10 cellular contexts compared by ENCODE assay signal in genomic region chr19:40843653-40844052, GRCh38. TPM values are rescaled to one million over a fixed set of nuclear protein-coding genes. Genes with fewer than 3 reads are reported as not detected.
A peak's percentile ranks its signal among the peaks of the same experiment; 100 is the strongest.
DNase-seq lines count a peak whose midpoint lies in the region; ATAC-seq and TF ChIP-seq lines count a peak whose summit lies in the region.
"Not testable (repeated sequence)": the region's sequence is repeated elsewhere in the genome, so short reads cannot be mapped to it uniquely, and the experiment has no call there.
"Had no signal": no experiment of that assay in that cellular context is flagged by ENCODE, and none has a peak within 500 bp of the region (broad histone marks: within the 10 kb centered on the region; RNA-seq: fewer than 3 reads in every experiment).

No MANE protein-coding gene starts in this region.

- TF ChIP-seq CTCF in GM12864 (IDR thresholded peaks at IDR 0.05; ENCODE audit: low read depth, low read length, missing control alignments); Peyer's patch (IDR thresholded peaks at IDR 0.05); esophagus muscularis mucosa (IDR thresholded peaks at IDR 0.05); mucosa of descending colon (IDR thresholded peaks at IDR 0.05): not testable (repeated sequence)

- not testable (repeated sequence) for H3K9me3 ChIP-seq in Peyer's patch; esophagus muscularis mucosa; mucosa of descending colon; subcutaneous abdominal adipose tissue (ENCODE audit: control insufficient read depth in 5 of 5, low read length in 5 of 5)

- H3K9ac ChIP-seq in subcutaneous abdominal adipose tissue (ENCODE audit: low read length in 5 of 5): not testable (repeated sequence)

- H3K36me3 ChIP-seq in Peyer's patch; esophagus muscularis mucosa; mucosa of descending colon (ENCODE audit: low read depth); subcutaneous abdominal adipose tissue (ENCODE audit: control insufficient read depth in 5 of 5, insufficient read depth in 5 of 5, low read length in 5 of 5): not testable (repeated sequence)

- not testable (repeated sequence) for TF ChIP-seq EP300 in esophagus muscularis mucosa (IDR thresholded peaks at IDR 0.05)

- not testable (repeated sequence) for TF ChIP-seq POLR2A in Peyer's patch (IDR thresholded peaks at IDR 0.05); esophagus muscularis mucosa (IDR thresholded peaks at IDR 0.05; ENCODE audit: low read depth)

- H3K4me3 ChIP-seq in GM12864 (ENCODE audit: low read depth, low read length): peak overlapping the region; percentile 19; the same call in 1 of the 2 replicates
- H3K4me3 ChIP-seq in Peyer's patch: peak overlapping the region in 3 of 4 donors; percentile 15 to 37 (median 31)
- peak overlapping the region in 3 of 4 donors; percentile 12 to 20 (median 20) for H3K4me3 ChIP-seq in esophagus muscularis mucosa
- not testable (repeated sequence) for H3K4me3 ChIP-seq in mucosa of descending colon
- H3K4me3 ChIP-seq in subcutaneous abdominal adipose tissue (ENCODE audit: low read depth in 1 of 5, low read length in 5 of 5): peak overlapping the region in 4 of 5 donors; percentile 17 to 53 (median 38)

- H3K27me3 ChIP-seq in Peyer's patch; subcutaneous abdominal adipose tissue (ENCODE audit: control insufficient read depth in 5 of 5, insufficient read depth in 4 of 5, low read length in 5 of 5): not testable (repeated sequence)
- peaks cover 0 to 52% (median 0%) of the 10 kb centered on the region in 4 donors for H3K27me3 ChIP-seq in esophagus muscularis mucosa

- DNase-seq in GM12864 (ENCODE audit: low read depth); esophagus muscularis mucosa (ENCODE audit: extremely low spot score): not testable (repeated sequence)
- DNase-seq in Peyer's patch: peak in 2 of 3 donors; percentile 73 to 74
- peak; percentile 14 to 38 for DNase-seq in activated CD4-positive, alpha-beta T cell treated with anti-CD3 and anti-CD28 coated beads, Interleukin-2, amount 50 U/mL, for 24 hours (ENCODE audit: low read depth in 1 of 2, low spot score in 1 of 2)
- peak; percentile 90 for DNase-seq in activated effector memory CD4-positive, alpha-beta T cell treated with anti-CD3 and anti-CD28 coated beads, Interleukin-2, amount 50 U/mL, for 16 hours
- DNase-seq in mucosa of descending colon: peak; percentile 54 to 72 (median 60)
- peak; percentile 70 for DNase-seq in stimulated activated CD4-positive, alpha-beta T cell treated with anti-CD3 and anti-CD28 coated beads, Interleukin-4, amount 100 ng/mL, for 1 hour

- peak; percentile 91 for ATAC-seq in mucosa of descending colon

- 4% methylated on average over 14 of the region's 19 CpGs for WGBS in esophagus muscularis mucosa

- intact Hi-C loops in esophagus muscularis mucosa (cut with DNase I); mucosa of descending colon (cut with DNase I, micrococcal nuclease): not testable (repeated sequence)

- H3K4me1 ChIP-seq in Peyer's patch: peaks cover 0 to 10% (median 0%) of the 10 kb centered on the region in 4 donors
- peaks cover 0 to 11% (median 7%) of the 10 kb centered on the region in 4 donors for H3K4me1 ChIP-seq in esophagus muscularis mucosa
- not testable (repeated sequence) for H3K4me1 ChIP-seq in mucosa of descending colon (ENCODE audit: low read depth)
- H3K4me1 ChIP-seq in subcutaneous abdominal adipose tissue (ENCODE audit: control insufficient read depth in 5 of 5, insufficient read depth in 5 of 5, low read length in 5 of 5): peaks cover 0 to 11% (median 6%) of the 10 kb centered on the region in 5 donors

- H3K27ac ChIP-seq in Peyer's patch: peak overlapping the region in 1 of 4 donors; percentile 52
- not testable (repeated sequence) for H3K27ac ChIP-seq in esophagus muscularis mucosa (replicated peaks in 1 of 4); subcutaneous abdominal adipose tissue (ENCODE audit: low read depth, low read length)

RNA-seq across cellular contexts. Expression of gene CYP2A6, which starts 6.6 kb away (rescaled TPM):
- total RNA-seq in Peyer's patch: not detected
- not detected for total RNA-seq in esophagus muscularis mucosa
- total RNA-seq in mucosa of descending colon: under 1 TPM in 1 of 3 donors, not detected in 2; 0.61 TPM
- total RNA-seq: activated CD8-positive, alpha-beta memory T cell treated with anti-CD3 and anti-CD28 coated beads for 36 hours; dermis blood vessel endothelial cell had no signal

RNA-seq across cellular contexts. Expression of gene CYP2A7, which starts 38.4 kb away (rescaled TPM):
- total RNA-seq in Peyer's patch: not detected
- not detected for total RNA-seq in esophagus muscularis mucosa
- total RNA-seq in mucosa of descending colon: not detected
- total RNA-seq: activated CD8-positive, alpha-beta memory T cell treated with anti-CD3 and anti-CD28 coated beads for 36 hours; dermis blood vessel endothelial cell had no signal

RNA-seq across cellular contexts. Expression of gene EGLN2, which starts 44.7 kb away (rescaled TPM):
- total RNA-seq in Peyer's patch (10 to 100 TPM; 75.8 to 96.6 (median 88.1) TPM), esophagus muscularis mucosa (100 to 1,000 TPM in 2 of 4 donors, 10 to 100 TPM in 2; 93.1 to 131 (median 101) TPM), mucosa of descending colon (100 to 1,000 TPM in 1 of 3 donors, 10 to 100 TPM in 2; 84.5 to 126 (median 93.2) TPM)
